ENCODE assay signal across 17 cellular contexts in the genomic region with DNA sequence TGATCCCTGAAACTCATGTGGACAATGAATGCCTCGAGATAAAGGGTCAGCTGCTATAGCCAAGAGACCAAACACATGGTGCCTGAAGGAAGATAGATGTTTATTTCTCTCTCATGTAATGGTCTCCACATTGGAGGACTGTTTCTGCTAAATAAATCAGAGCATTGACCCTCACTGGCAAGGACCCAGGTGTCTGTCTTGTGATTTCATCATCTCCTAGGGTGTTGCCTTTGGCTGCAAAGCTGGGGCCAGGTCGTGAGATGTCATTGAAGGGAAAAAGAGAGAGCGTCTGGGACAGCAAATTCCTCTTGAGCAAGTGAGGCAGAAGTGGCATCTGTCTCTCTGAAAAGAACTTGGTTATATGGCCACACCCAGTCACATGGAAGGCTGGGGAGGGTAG.
"Had no signal": no experiment of that assay in that cellular context is flagged by ENCODE, and none has a peak within 500 bp of the region (broad histone marks: within the 10 kb centered on the region; RNA-seq: fewer than 3 reads in every experiment).

No MANE protein-coding gene starts in this region.

- H3K27ac Mint-ChIP-seq: progenitor cell of endocrine pancreas had no signal

- ATAC-seq: activated CD4-positive, CD25-positive, alpha-beta regulatory T cell treated with anti-CD3 and anti-CD28 coated beads, Interleukin-2, amount 50 U/mL, for 24 hours; left colon; right cardiac atrium; stimulated activated naive CD8-positive, alpha-beta T cell treated with anti-CD3 and anti-CD28 coated beads, Interleukin-15, Interleukin-2, amounts not matched to agents 100 U/mL and 50 U/mL, for 24 hours had no signal

- H3K27ac ChIP-seq: coronary artery, skin epidermis had no signal

- DNase-seq: activated CD8-positive, alpha-beta memory T cell treated with anti-CD3 and anti-CD28 coated beads for 24 hours; activated CD8-positive, alpha-beta memory T cell treated with anti-CD3 and anti-CD28 coated beads, Interleukin-2, amount 50 U/mL, for 48 hours; activated effector memory CD4-positive, alpha-beta T cell treated with anti-CD3 and anti-CD28 coated beads, Interleukin-2, amount 50 U/mL, for 16 hours; activated naive CD4-positive, alpha-beta T cell treated with anti-CD3 and anti-CD28 coated beads, Interleukin-2, amount 50 U/mL, for 16 hours; activated T-cell treated with anti-CD3 and anti-CD28 coated beads, Interleukin-2, amount 50 U/mL, for 48 hours; aorta; left colon; midbrain; right cardiac atrium; stimulated activated naive CD8-positive, alpha-beta T cell treated with anti-CD3 and anti-CD28 coated beads, Interleukin-15, Interleukin-2, amounts not matched to agents 100 U/mL and 50 U/mL, for 24 hours; T-helper 1 cell; T1000; transverse colon had no signal
